Comparison of ENCODE assay signal across 8 cellular contexts in the genomic region with DNA sequence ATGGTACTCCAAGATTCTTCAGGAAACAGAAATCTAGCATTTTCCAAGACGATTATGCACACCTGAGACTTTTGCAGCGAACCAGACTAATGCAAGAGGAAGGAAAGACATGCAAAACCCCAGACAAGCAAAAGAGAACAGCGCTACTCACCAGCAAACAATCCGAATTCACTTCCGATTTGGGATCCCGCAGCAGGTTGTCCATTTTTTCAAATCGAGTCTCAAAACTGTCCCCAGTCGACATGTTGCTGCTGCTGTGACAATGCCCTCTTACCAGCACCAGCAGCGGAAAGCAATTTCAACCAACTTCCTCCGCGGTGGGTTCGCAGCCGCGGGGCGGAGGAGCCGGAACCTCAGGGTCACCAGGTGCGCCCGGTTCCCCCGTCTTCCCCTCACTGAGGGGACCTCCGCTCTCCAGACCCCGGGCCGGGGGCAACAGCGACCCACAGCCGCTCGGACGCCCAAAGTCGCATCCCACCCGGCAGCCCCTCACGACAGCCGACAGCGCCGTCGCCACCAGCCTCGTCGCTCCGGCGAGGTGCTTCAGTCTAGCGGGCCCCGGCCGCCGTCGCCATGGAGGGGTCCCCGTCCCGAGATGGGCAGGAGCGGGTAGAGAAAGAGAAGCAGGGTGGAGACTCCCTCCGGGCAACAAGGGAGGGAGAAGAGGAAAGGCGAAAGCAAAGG. TPM values are rescaled to one million over a fixed set of nuclear protein-coding genes. Genes with fewer than 3 reads are reported as not detected.
DNase-seq lines count a peak whose midpoint lies in the region; ATAC-seq and TF ChIP-seq lines count a peak whose summit lies in the region.

No MANE protein-coding gene starts in this region.

- H3K9me3 ChIP-seq in Panc1 (ENCODE audit: control insufficient read depth, insufficient read depth, low read depth, low read length) (no peaks in the 10 kb centered on the region), neuronal stem cell (replicated peaks in 1 of 2; ENCODE audit: control insufficient read depth in 2 of 2, insufficient read depth in 1 of 2, low read depth in 1 of 2, low read length in 2 of 2) (no peaks in the 10 kb centered on the region), suprapubic skin (no peaks in the 10 kb centered on the region)

- no peaks in the 10 kb centered on the region; the same call in none of the 2 replicates for H3K36me3 ChIP-seq in Panc1 (ENCODE audit: control insufficient read depth, insufficient read depth, low read length)
- H3K36me3 ChIP-seq in neuronal stem cell (replicated peaks in 1 of 2; ENCODE audit: control insufficient read depth in 2 of 2, insufficient read depth in 2 of 2, low read length in 2 of 2), result no peaks in the 10 kb centered on the region
- no peaks in the 10 kb centered on the region for H3K36me3 ChIP-seq in suprapubic skin

- H3K27me3 ChIP-seq in Panc1 (ENCODE audit: control insufficient read depth, insufficient read depth, low read length) (no peaks in the 10 kb centered on the region), foreskin keratinocyte (no peaks in the 10 kb centered on the region), neuronal stem cell (ENCODE audit: control insufficient read depth in 3 of 3, insufficient read depth in 3 of 3, low read depth in 1 of 3, low read length in 3 of 3) (peaks cover 0 to 6% (median 2%) of the 10 kb centered on the region in 3 experiments), suprapubic skin (no peaks in the 10 kb centered on the region)

- ATAC-seq in GM18907 (IDR thresholded peaks at IDR 0.05; ENCODE audit: unreplicated experiment), result peak; percentile 42
- ATAC-seq in HG03139 (IDR thresholded peaks at IDR 0.05; ENCODE audit: unreplicated experiment), result peak; percentile 20
- peak; percentile 11 for ATAC-seq in Panc1
- ATAC-seq in foreskin keratinocyte, result no peak

- peak overlapping the region; percentile 98 for H2AFZ ChIP-seq in neuronal stem cell (ENCODE audit: low read length)

- TF ChIP-seq CTCF in AG04449 (IDR thresholded peaks at IDR 0.05; ENCODE audit: insufficient read depth, low read length, missing control alignments) (no peak), Panc1 (IDR thresholded peaks at IDR 0.05) (no peak), foreskin keratinocyte (conservative IDR thresholded peaks at IDR 0.05) (no peak), suprapubic skin (IDR thresholded peaks at IDR 0.05) (no peak)

- peak overlapping the region; percentile 93 for H2BK5ac ChIP-seq in neuronal stem cell (ENCODE audit: low read length)

- peak overlapping the region; percentile 99 for H3K14ac ChIP-seq in neuronal stem cell (ENCODE audit: low read length)

- H2BK12ac ChIP-seq in neuronal stem cell (ENCODE audit: low read length), result peak overlapping the region; percentile 58

- H3K4me3 ChIP-seq in AG04449 (ENCODE audit: low read depth, low read length) (peak overlapping the region; percentile 94), Panc1 (ENCODE audit: low read depth in 2 of 2, low read length in 2 of 2) (peak overlapping the region; percentile 87 to 88), neuronal stem cell (ENCODE audit: low read length in 2 of 2) (peak overlapping the region; percentile 93 to 100), suprapubic skin (peak overlapping the region; percentile 93)

- peak overlapping the region; percentile 98 for H3K23ac ChIP-seq in neuronal stem cell (ENCODE audit: low read depth, low read length, poor library complexity)

- TF ChIP-seq POLR2A in suprapubic skin (IDR thresholded peaks at IDR 0.05), result no peak

- H4K8ac ChIP-seq in neuronal stem cell (ENCODE audit: low read depth, low read length), result peak overlapping the region; percentile 43

- in situ Hi-C loops in Panc1 (cut with HindIII; ENCODE audit: low pct_unique_long_range_greater_than_20kb, low sequenced_read_pairs), result no loop called here

- peak overlapping the region; percentile 94 for H2BK120ac ChIP-seq in neuronal stem cell (ENCODE audit: low read depth, low read length)

- H3K4me2 ChIP-seq in neuronal stem cell (ENCODE audit: insufficient read depth, low read length, poor library complexity, severe bottlenecking), result peak overlapping the region; percentile 64

- H3K18ac ChIP-seq in neuronal stem cell (ENCODE audit: low read length), result peak overlapping the region; percentile 100

- H3K79me1 ChIP-seq in neuronal stem cell (ENCODE audit: low read depth, low read length), result peaks cover 7% of the 10 kb centered on the region

- H2AK5ac ChIP-seq in neuronal stem cell (ENCODE audit: low read depth, low read length), result peak overlapping the region; percentile 88

- intact Hi-C loops in Panc1 (cut with micrococcal nuclease; ENCODE audit: unreplicated experiment), result loop anchor here (2.0 to 10.0 kb wide), 3 partner anchors 24 to 76 kb away; no protein-coding TSS in a partner anchor

- TF ChIP-seq EP300 in suprapubic skin (IDR thresholded peaks at IDR 0.05), result no peak

- CTCF ChIA-PET in AG04449 (lab: Yijun Ruan, JAX) (interaction anchor here (1.7 kb wide), 1 partner anchor 69 kb away, joined by 12 read pairs; no protein-coding TSS in a partner anchor), Panc1 (lab: Charles Lee) (no interaction called here)

- peaks cover 6% of the 10 kb centered on the region for H3K4me1 ChIP-seq in Panc1 (ENCODE audit: control insufficient read depth, insufficient read depth, low read length)
- H3K4me1 ChIP-seq in foreskin keratinocyte, result peaks cover 23% of the 10 kb centered on the region
- peaks cover 2 to 8% of the 10 kb centered on the region in 2 donors for H3K4me1 ChIP-seq in neuronal stem cell (ENCODE audit: control insufficient read depth in 2 of 2, insufficient read depth in 1 of 2, low read depth in 1 of 2, low read length in 2 of 2)
- peaks cover 46% of the 10 kb centered on the region for H3K4me1 ChIP-seq in suprapubic skin

- H3K9ac ChIP-seq in neuronal stem cell (ENCODE audit: low read depth, low read length, poor library complexity), result peak overlapping the region; percentile 99

- POLR2A ChIA-PET in AG04449 (lab: Yijun Ruan, JAX), result interaction anchor here (1.0 to 1.5 kb wide), 2 partner anchors 11 to 19 kb away, joined by 3 to 11 read pairs; no protein-coding TSS in a partner anchor
- POLR2A ChIA-PET in Panc1 (lab: Charles Lee), result no interaction called here

- peak overlapping the region; percentile 93 for H3K4ac ChIP-seq in neuronal stem cell (ENCODE audit: low read length)

- H3K27ac ChIP-seq in Panc1 (ENCODE audit: low read length) (peak overlapping the region; percentile 85), foreskin keratinocyte (peak overlapping the region; percentile 96), neuronal stem cell (replicated peaks; ENCODE audit: low read length) (peak overlapping the region; percentile 97), suprapubic skin (peak overlapping the region; percentile 96)

- WGBS in neuronal stem cell (ENCODE audit: extremely low coverage in 2 of 2, insufficient read length in 2 of 2, insufficient replicate concordance in 1 of 2), 2 donors, result no CpG with 5 or more reads among the region's 47 CpGs
- WGBS in suprapubic skin, result 1% methylated on average over 33 of the region's 47 CpGs

- DNase-seq in AG04449 (ENCODE audit: low read depth, low spot score), result no peak
- no peak for DNase-seq in Panc1 (ENCODE audit: low read depth, low spot score)
- DNase-seq in activated T-helper 9 cell treated with anti-CD3 and anti-CD28 coated beads, Interleukin-2, amount 50 U/mL, for 16 hours (ENCODE audit: low read depth), result peak; percentile 48
- peak; percentile 40 to 63 for DNase-seq in foreskin keratinocyte
- peak; percentile 29 for DNase-seq in neuronal stem cell (ENCODE audit: low spot score)
- DNase-seq in suprapubic skin (ENCODE audit: low spot score in 2 of 2), result peak in 1 of 2 donors; percentile 84

- H2BK15ac ChIP-seq in neuronal stem cell (ENCODE audit: low read length), result peak overlapping the region; percentile 98

- no peak overlapping the region for H4K91ac ChIP-seq in neuronal stem cell (ENCODE audit: low read depth, low read length, poor library complexity)

- BruUV-seq in Panc1 (replicated peaks; lab: Mats Ljungman, UMichigan), result no TSS peak

RNA-seq across cellular contexts. Expression of a gene that starts 0.8 kb away (rescaled TPM):
- total RNA-seq in Panc1 (2021; ENCODE audit: unreplicated experiment) (36.2 TPM), foreskin keratinocyte (38.3 and 40.8 TPM in 2 replicates), suprapubic skin (10 to 100 TPM; 11.6 to 51.9 (median 26.2) TPM)
- polyA plus RNA-seq in Panc1 (2012; ENCODE audit: insufficient read length), result 12.3 TPM
- polyA plus RNA-seq in foreskin keratinocyte, result 6.4 and 7.6 TPM in 2 replicates
- polyA plus RNA-seq in neuronal stem cell (2013, experiment 1 of 2), result 32.4 TPM
- 36.2 TPM for polyA plus RNA-seq in neuronal stem cell (2013, experiment 2 of 2)

Comparison
In these comparisons a context has a peak if more than half of its experiments do, and no peak if none do; other contexts are left out.
1. DNase-seq: peak in activated T-helper 9 cell treated with anti-CD3 and anti-CD28 coated beads, Interleukin-2, amount 50 U/mL, for 16 hours (single experiment), foreskin keratinocyte (2 of 2) and neuronal stem cell (single experiment); none in AG04449 (single experiment) and Panc1 (single experiment).
2. Peak in every context shown above with its lines, with median percentiles within 50 percentile points of each other: H3K4me3 ChIP-seq and H3K27ac ChIP-seq.